8 cellular contexts compared by ENCODE assay signal in genomic region chr12:124745891-124746570, GRCh38.
DNase-seq lines count a peak whose midpoint lies in the region; ATAC-seq and TF ChIP-seq lines count a peak whose summit lies in the region.

No MANE protein-coding gene starts in this region.

- BruUV-seq in IMR-90 (replicated peaks; lab: Mats Ljungman, UMichigan), result no TSS peak
- TSS peak; percentile 81 for BruUV-seq in PC-3 (replicated peaks; lab: Mats Ljungman, UMichigan)

- no peak for TF ChIP-seq POLR2A in IMR-90 (IDR thresholded peaks at IDR 0.05; ENCODE audit: low read depth, low read length)

- H2AFZ ChIP-seq in IMR-90 (replicated peaks; ENCODE audit: low read length, poor library complexity) (peak overlapping the region; percentile 94), PC-3 (ENCODE audit: low read length) (peak overlapping the region; percentile 66)

- peak overlapping the region; percentile 74 for H4K5ac ChIP-seq in IMR-90 (ENCODE audit: low read depth, low read length)

- peak overlapping the region; percentile 96 for H2BK120ac ChIP-seq in IMR-90 (ENCODE audit: low read depth, low read length)

- ATAC-seq in IMR-90 (ENCODE audit: low read depth) (peak; percentile 94), PC-3 (peak; percentile 81), HG02571 (IDR thresholded peaks at IDR 0.05; ENCODE audit: unreplicated experiment) (no peak), GM21447 (IDR thresholded peaks at IDR 0.05; ENCODE audit: unreplicated experiment) (no peak)

- no peaks in the 10 kb centered on the region for H3K9me3 ChIP-seq in IMR-90 (ENCODE audit: control insufficient read depth, insufficient read depth, low read length)
- no peaks in the 10 kb centered on the region for H3K9me3 ChIP-seq in PC-3 (ENCODE audit: low read length)

- H3F3A ChIP-seq in PC-3 (ENCODE audit: low read length, unreplicated experiment), result no peaks in the 10 kb centered on the region

- H3K4me3 ChIP-seq in IMR-90 (ENCODE audit: insufficient read depth, low read depth, low read length) (no peak overlapping the region), PC-3 (ENCODE audit: low read length) (peak overlapping the region; percentile 35; the same call in 1 of the 2 replicates), cardiac fibroblast (replicated peaks in 1 of 2; ENCODE audit: low read depth in 2 of 2, low read length in 2 of 2) (no peak overlapping the region), skeletal muscle cell (ENCODE audit: low read depth, low read length) (no peak overlapping the region)

- H3K4ac ChIP-seq in IMR-90 (ENCODE audit: low read depth, low read length), result peak overlapping the region; percentile 91

- peaks cover 9% of the 10 kb centered on the region for H3K9me1 ChIP-seq in IMR-90 (ENCODE audit: insufficient read depth, low read length)

- no peaks in the 10 kb centered on the region for H3K9me2 ChIP-seq in PC-3 (replicated peaks; ENCODE audit: low read length)

- no peaks in the 10 kb centered on the region for H3K36me3 ChIP-seq in IMR-90 (ENCODE audit: control insufficient read depth, insufficient read depth, low read length)
- no peaks in the 10 kb centered on the region for H3K36me3 ChIP-seq in PC-3 (ENCODE audit: low read depth, low read length)

- H3K56ac ChIP-seq in IMR-90 (ENCODE audit: extremely low read depth, insufficient read depth, low read length), result no peak overlapping the region

- H3K27me3 ChIP-seq in IMR-90 (ENCODE audit: control insufficient read depth, insufficient read depth, low read length), result no peaks in the 10 kb centered on the region
- no peaks in the 10 kb centered on the region for H3K27me3 ChIP-seq in PC-3 (ENCODE audit: low read length)

- peak overlapping the region; percentile 97 for H2AK5ac ChIP-seq in IMR-90 (ENCODE audit: low read depth, low read length)

- TF ChIP-seq CTCF in IMR-90 (conservative IDR thresholded peaks at IDR 0.05; ENCODE audit: low read depth, low read length) (no peak), PC-3 (conservative IDR thresholded peaks at IDR 0.05; ENCODE audit: low read depth, low read length) (no peak), cardiac fibroblast (IDR thresholded peaks at IDR 0.05; ENCODE audit: low read depth, low read length) (no peak)

- peak overlapping the region; percentile 92; the same call in 2 of the 3 replicates for H2BK15ac ChIP-seq in IMR-90 (ENCODE audit: low read depth, low read length)

- dilution Hi-C loops in IMR-90 (cut with HindIII; ENCODE audit: low sequenced_read_pairs, unreplicated experiment), result no loop called here

- H3K27ac ChIP-seq in IMR-90 (ENCODE audit: insufficient read depth, low read length) (peak overlapping the region; percentile 79), PC-3 (ENCODE audit: low read length) (peak overlapping the region; percentile 79)

- peak overlapping the region; percentile 91 for H4K91ac ChIP-seq in IMR-90 (ENCODE audit: insufficient read depth, low read depth, low read length)

- peaks cover 19% of the 10 kb centered on the region for H3K4me1 ChIP-seq in IMR-90 (ENCODE audit: control insufficient read depth, insufficient read depth, low read length)
- H3K4me1 ChIP-seq in PC-3 (ENCODE audit: insufficient read depth, low read length), result peaks cover 36% of the 10 kb centered on the region

- H3K9ac ChIP-seq in IMR-90 (ENCODE audit: low read depth, low read length) (peak overlapping the region; percentile 18; the same call in 1 of the 2 replicates), PC-3 (ENCODE audit: low read length) (peak overlapping the region; percentile 36)

- no peaks in the 10 kb centered on the region for H3K79me1 ChIP-seq in IMR-90 (ENCODE audit: low read depth in 1 of 2, low read length in 2 of 2)

- no peak for TF ChIP-seq RAD21 in IMR-90 (IDR thresholded peaks at IDR 0.05; ENCODE audit: low read length)

- H4K8ac ChIP-seq in IMR-90 (ENCODE audit: low read depth in 2 of 2, low read length in 2 of 2), result peak overlapping the region; percentile 71 to 85; a peak in 3 of 4 replicates

- intact Hi-C loops in IMR-90 (cut with micrococcal nuclease) (loop anchor here (5.0 kb wide), 2 partner anchors 179 to 229 kb away; partner anchors contain the start of gene NCOR2), PC-3 (cut with micrococcal nuclease) (loop anchor here (2.0 to 10.0 kb wide), 4 partner anchors 19 to 361 kb away; partner anchors contain the start of gene NCOR2)

- in situ Hi-C loops in IMR-90 (cut with MboI; ENCODE audit: low sequenced_read_pairs), result no loop called here

- 15% methylated on average over 9 of the region's 25 CpGs; no CpG with 5 or more reads in 1 of the 2 experiments for WGBS in IMR-90 (ENCODE audit: extremely low coverage in 2 of 2, insufficient read length in 1 of 2), 2 experiments

- H3K4me2 ChIP-seq in IMR-90 (ENCODE audit: low read depth, low read length), result peak overlapping the region; percentile 18; the same call in 1 of the 2 replicates
- H3K4me2 ChIP-seq in PC-3 (ENCODE audit: low read length), result peak overlapping the region; percentile 74

- no peaks in the 10 kb centered on the region for H4K20me1 ChIP-seq in IMR-90 (ENCODE audit: insufficient read depth, low read length)
- H4K20me1 ChIP-seq in PC-3 (ENCODE audit: low read length), result no peaks in the 10 kb centered on the region

- CTCF ChIA-PET in IMR-90 (lab: Yijun Ruan, JAX), result no interaction called here
- CTCF ChIA-PET in PC-3 (lab: Charles Lee), result interaction anchor here (0.5 to 1.1 kb wide), 3 partner anchors 16 to 227 kb away, joined by 3 to 4 read pairs (median 3); no protein-coding TSS in a partner anchor

- peak overlapping the region; percentile 88 for H2BK20ac ChIP-seq in IMR-90 (ENCODE audit: low read depth, low read length)

- peak overlapping the region; percentile 77 for H2AK9ac ChIP-seq in IMR-90 (replicated peaks; ENCODE audit: low read depth, low read length, poor library complexity)

- H3K18ac ChIP-seq in IMR-90 (ENCODE audit: low read depth, low read length), result peak overlapping the region; percentile 72

- no peaks in the 10 kb centered on the region for H3K79me2 ChIP-seq in PC-3 (ENCODE audit: low read length)

- POLR2A ChIA-PET in IMR-90 (lab: Charles Lee; ENCODE audit: unreplicated experiment) (interaction anchor here (0.6 kb wide), 1 partner anchor 35 kb away, joined by 6 read pairs; no protein-coding TSS in a partner anchor), PC-3 (lab: Charles Lee; ENCODE audit: unreplicated experiment) (interaction anchor here (0.6 kb wide), 1 partner anchor 292 kb away, joined by 6 read pairs; no protein-coding TSS in a partner anchor)

- peak overlapping the region; percentile 85; the same call in 1 of the 2 replicates for H3K23ac ChIP-seq in IMR-90 (ENCODE audit: low read depth, low read length)

- peak overlapping the region; percentile 59 for H3K14ac ChIP-seq in IMR-90 (replicated peaks; ENCODE audit: low read depth, low read length)

- H2BK5ac ChIP-seq in IMR-90 (ENCODE audit: low read depth, low read length, poor library complexity, severe bottlenecking), result peak overlapping the region; percentile 66

- DNase-seq in DMS 273 treated with DMSO at 0.1 percent for 48 hours (lab: John Stamatoyannopoulos, UW) (peak; percentile 80), IMR-90 (peak; percentile 81), PC-3 (peak; percentile 94), cardiac fibroblast (ENCODE audit: low read depth in 2 of 2) (peak; percentile 93 to 98), iPS-NIHi11 (ENCODE audit: low spot score) (peak; percentile 96), skeletal muscle cell (ENCODE audit: low read depth) (peak; percentile 78)

TF ChIP-seq in IMR-90, 13 proteins besides CTCF, POLR2A, EP300 and RAD21:
- TF ChIP-seq SMC3 (IDR thresholded peaks at IDR 0.05; ENCODE audit: low read depth, low read length) (no peak), RFX5 (IDR thresholded peaks at IDR 0.05; ENCODE audit: low read depth, low read length) (no peak), FOS (IDR thresholded peaks at IDR 0.05; ENCODE audit: low read depth, low read length) (no peak), ELK1 (IDR thresholded peaks at IDR 0.05; ENCODE audit: borderline replicate concordance, low read depth, low read length) (no peak), RCOR1 (IDR thresholded peaks at IDR 0.05; ENCODE audit: insufficient replicate concordance, low read length) (peak; percentile 47), NFE2L2 (IDR thresholded peaks at IDR 0.05; ENCODE audit: low read depth, low read length) (no peak), MAZ (IDR thresholded peaks at IDR 0.05; ENCODE audit: borderline replicate concordance, low read depth, low read length) (peak; percentile 87), BHLHE40 (IDR thresholded peaks at IDR 0.05; ENCODE audit: low read depth, low read length) (peak; percentile 15; the same call in 1 of the 2 replicates), MAFK (IDR thresholded peaks at IDR 0.05; ENCODE audit: low read depth, low read length) (no peak), CHD1 (IDR thresholded peaks at IDR 0.05; ENCODE audit: low read depth, low read length) (no peak), USF2 (IDR thresholded peaks at IDR 0.05; ENCODE audit: low read depth, low read length) (peak; percentile 89), CEBPB (IDR thresholded peaks at IDR 0.05; ENCODE audit: low read depth, low read length) (no peak), MXI1 (IDR thresholded peaks at IDR 0.05; ENCODE audit: borderline replicate concordance, low read depth, low read length) (no peak)

Comparison
In these comparisons a context has a peak if more than half of its experiments do, and no peak if none do; other contexts are left out.
1. ATAC-seq: peak in IMR-90 (single experiment) and PC-3 (single experiment); none in HG02571 (single experiment) and GM21447 (single experiment).
2. Peak in every context shown above with its lines, with median percentiles within 50 percentile points of each other: DNase-seq.